Comparison of ENCODE assay signal across 10 cellular contexts in the genomic region with DNA sequence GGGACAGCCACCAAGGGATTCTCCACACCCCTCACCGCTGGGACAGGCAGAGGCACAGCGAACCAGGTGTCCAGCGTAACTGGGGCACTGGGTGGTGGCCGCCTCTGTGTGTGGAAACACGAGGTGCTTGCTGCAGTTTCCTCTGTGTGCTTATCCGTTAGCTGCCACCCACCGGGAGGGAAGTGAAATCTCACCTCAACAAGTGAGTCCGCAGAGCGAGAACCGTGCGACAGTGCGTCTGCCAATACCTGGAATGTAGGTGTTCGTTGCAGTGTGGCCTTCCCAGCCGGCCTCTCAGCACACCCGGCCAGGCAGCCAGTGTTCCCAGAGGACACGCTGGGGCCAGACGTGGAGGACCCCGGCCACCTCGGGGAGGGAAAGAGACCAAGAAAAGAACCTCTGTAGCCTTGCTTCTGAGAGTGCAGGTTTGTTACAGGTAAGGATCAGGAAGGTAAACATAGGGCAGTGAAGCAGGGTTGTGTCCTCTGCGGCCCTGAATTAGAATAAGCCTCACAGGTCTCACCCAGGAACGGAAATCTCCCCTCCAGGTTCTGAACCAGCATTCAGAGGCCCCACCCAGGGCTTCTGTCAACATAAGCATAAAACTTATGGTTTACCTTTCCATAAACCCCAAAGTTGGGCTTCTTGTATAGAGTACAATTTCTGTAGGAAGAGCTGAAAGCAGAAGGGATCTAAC. TPM values are rescaled to one million over a fixed set of nuclear protein-coding genes. Genes with fewer than 3 reads are reported as not detected.
DNase-seq lines count a peak whose midpoint lies in the region; ATAC-seq and TF ChIP-seq lines count a peak whose summit lies in the region.
"Had no signal": no experiment of that assay in that cellular context is flagged by ENCODE, and none has a peak within 500 bp of the region (broad histone marks: within the 10 kb centered on the region; RNA-seq: fewer than 3 reads in every experiment).

No MANE protein-coding gene starts in this region.

- peak; percentile 47 for ATAC-seq in GM21576 (IDR thresholded peaks at IDR 0.05; ENCODE audit: unreplicated experiment)
- no peak for ATAC-seq in GM21737 (IDR thresholded peaks at IDR 0.05; ENCODE audit: unreplicated experiment)
- no peak for ATAC-seq in HG02588 (IDR thresholded peaks at IDR 0.05; ENCODE audit: unreplicated experiment)

- peak; percentile 58 for DNase-seq in activated CD4-positive, alpha-beta T cell treated with anti-CD3 and anti-CD28 coated beads for 48 hours
- DNase-seq in germinal center (ENCODE audit: low spot score), result peak; percentile 14
- peak; percentile 10 for DNase-seq in stimulated activated CD8-positive, alpha-beta memory T cell treated with anti-CD3 and anti-CD28 coated beads, Interleukin-12 subunit alpha, Interleukin-12 subunit beta, amount 100 ng/mL, for 1 hour (ENCODE audit: low read depth)
- no peak for DNase-seq in lower leg skin (ENCODE audit: low spot score in 2 of 2)
- no peak for DNase-seq in mesenteric fat pad (ENCODE audit: low spot score)
- DNase-seq: SIG-M5 had no signal

- intact Hi-C loops in lower leg skin (cut with DNase I; ENCODE audit: low total_unique reads), result loop anchor here (10.0 kb wide), 1 partner anchor 263 kb away; no protein-coding TSS in a partner anchor

- 81 to 87% methylated on average over 21 of the region's 21 CpGs for WGBS in lower leg skin, 2 donors

- TF ChIP-seq CTCF in lower leg skin (IDR thresholded peaks at IDR 0.05), result no peak

- TF ChIP-seq POLR2A in lower leg skin (IDR thresholded peaks at IDR 0.05), result no peak

- H3K4me3 ChIP-seq in lower leg skin (ENCODE audit: low read depth, poor library complexity, severe bottlenecking), result no peak overlapping the region

RNA-seq across cellular contexts. Expression of gene BCL2L14, which starts 1.5 kb away (rescaled TPM):
- not detected for total RNA-seq in lower leg skin
- not detected for total RNA-seq in mesenteric fat pad
- total RNA-seq: dermis microvascular lymphatic vessel endothelial cell had no signal

Comparison
In these comparisons a context has a peak if more than half of its experiments do, and no peak if none do; other contexts are left out.
1. DNase-seq: peak in activated CD4-positive, alpha-beta T cell treated with anti-CD3 and anti-CD28 coated beads for 48 hours (single experiment), germinal center (single experiment) and stimulated activated CD8-positive, alpha-beta memory T cell treated with anti-CD3 and anti-CD28 coated beads, Interleukin-12 subunit alpha, Interleukin-12 subunit beta, amount 100 ng/mL, for 1 hour (single experiment); none in lower leg skin (0 of 2) and mesenteric fat pad (single experiment).